ENCODE assay signal across 35 cellular contexts in genomic region chr1:6530504-6531160, GRCh38. TPM values are rescaled to one million over a fixed set of nuclear protein-coding genes. Genes with fewer than 3 reads are reported as not detected.
"Had no signal": no experiment of that assay in that cellular context is flagged by ENCODE, and none has a peak within 500 bp of the region (broad histone marks: within the 10 kb centered on the region; RNA-seq: fewer than 3 reads in every experiment).

No MANE protein-coding gene starts in this region.

- H3K9me3 ChIP-seq: esophagus muscularis mucosa, gastroesophageal sphincter had no signal

- DNase-seq: activated B cell treated with CpG ODN at 0.5 μM for 24 hours; activated CD4-positive, alpha-beta T cell treated with anti-CD3 and anti-CD28 coated beads for 48 hours; activated CD4-positive, alpha-beta T cell treated with anti-CD3 and anti-CD28 coated beads, Interleukin-2, amount 50 U/mL, for 1 hour; activated CD4-positive, alpha-beta T cell treated with anti-CD3 and anti-CD28 coated beads, Interleukin-2, amount 50 U/mL, for 48 hours; activated CD8-positive, alpha-beta memory T cell treated with anti-CD3 and anti-CD28 coated beads for 24 hours; activated CD8-positive, alpha-beta T cell treated with anti-CD3 and anti-CD28 coated beads for 36 hours; activated effector memory CD4-positive, alpha-beta T cell treated with Interleukin-2 at 50 U/mL for 16 hours; activated gamma-delta T cell treated with Interleukin-2 at 50 U/mL for 16 hours; activated naive CD4-positive, alpha-beta T cell treated with anti-CD3 and anti-CD28 coated beads, Interleukin-2, amount 50 U/mL, for 16 hours; activated naive CD4-positive, alpha-beta T cell treated with Interleukin-2 at 50 U/mL for 16 hours; activated T-cell treated with anti-CD3 and anti-CD28 coated beads, Interleukin-2, amount 50 U/mL, for 4 hours; amniotic stem cell; anterior cingulate cortex; brain microvascular endothelial cell; cortex of kidney; dermis blood vessel endothelial cell; effector CD4-positive, alpha-beta T cell; effector memory CD8-positive, alpha-beta T cell; erythroblast; foreskin melanocyte; T-helper 9 cell; WERI-Rb-1 had no signal

- H3K27me3 ChIP-seq: brain microvascular endothelial cell, esophagus muscularis mucosa, gastroesophageal sphincter had no signal

- ATAC-seq: activated CD4-positive, CD25-positive, alpha-beta regulatory T cell treated with anti-CD3 and anti-CD28 coated beads, Interleukin-2, amount 50 U/mL, for 24 hours; activated CD8-positive, alpha-beta T cell treated with anti-CD3 and anti-CD28 coated beads for 36 hours; activated T-cell treated with anti-CD3 and anti-CD28 coated beads, Interleukin-2, amount 50 U/mL, for 4 hours; activated T-helper 17 cell treated with anti-CD3 and anti-CD28 coated beads, Interleukin-2, amount 50 U/mL, for 72 hours; effector memory CD8-positive, alpha-beta T cell; gastroesophageal sphincter had no signal

- FAIRE-seq: astrocyte, bronchial epithelial cell, colon had no signal

- H3K27ac ChIP-seq: brain microvascular endothelial cell, esophagus muscularis mucosa, gastroesophageal sphincter, WERI-Rb-1 had no signal

- H3K4me3 ChIP-seq: esophagus muscularis mucosa, gastroesophageal sphincter had no signal

- H3K4me1 ChIP-seq: esophagus muscularis mucosa, gastroesophageal sphincter had no signal

RNA-seq across cellular contexts. Expression of gene TAS1R1, which starts 24.5 kb away (rescaled TPM):
- total RNA-seq: activated B cell treated with CpG ODN at 0.5 μM for 24 hours; activated CD8-positive, alpha-beta T cell treated with anti-CD3 and anti-CD28 coated beads for 36 hours; activated T-cell treated with anti-CD3 and anti-CD28 coated beads, Interleukin-2, amount 50 U/mL, for 4 hours; activated T-helper 17 cell treated with anti-CD3 and anti-CD28 coated beads, Interleukin-2, amount 50 U/mL, for 72 hours; astrocyte; bronchial epithelial cell; cardiac septum; cerebellum; esophagus muscularis mucosa; fibroblast of villous mesenchyme; gastroesophageal sphincter; glomerular endothelial cell; T-helper 1 cell treated with Interleukin-12 subunit alpha and Interleukin-12 subunit beta and Interleukin-4 antibody, amounts not matched to agents 30 ng/mL and 1 ng/mL, for 36 hours; T-helper 2 cell treated with Interferon-gamma antibody and Interleukin-4, amounts not matched to agents 100 ng/mL and 5 ng/mL, for 36 hours had no signal
